16 cellular contexts compared by ENCODE assay signal in the genomic region with DNA sequence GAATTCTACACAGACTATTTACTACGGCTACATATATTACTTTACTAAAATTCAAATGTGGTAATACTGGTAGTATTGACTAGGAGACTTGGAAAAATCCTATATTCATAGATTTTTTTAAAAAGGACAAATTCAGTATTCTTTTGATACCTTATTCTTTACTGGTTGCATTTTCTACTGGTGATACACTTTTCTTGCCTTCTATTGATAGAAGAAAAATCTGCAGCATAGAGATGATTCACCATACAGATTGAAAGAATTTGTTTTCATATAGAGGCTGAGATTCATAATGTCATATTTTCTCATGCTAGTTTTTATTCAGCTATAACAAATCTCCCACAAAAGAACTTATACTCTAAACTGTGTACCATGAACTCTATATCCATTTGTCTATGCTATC.
DNase-seq lines count a peak whose midpoint lies in the region; ATAC-seq and TF ChIP-seq lines count a peak whose summit lies in the region.
"Had no signal": no experiment of that assay in that cellular context is flagged by ENCODE, and none has a peak within 500 bp of the region (broad histone marks: within the 10 kb centered on the region; RNA-seq: fewer than 3 reads in every experiment).

No MANE protein-coding gene starts in this region.

- H3K4me1 ChIP-seq in breast epithelium (no peaks in the 10 kb centered on the region), smooth muscle cell (ENCODE audit: low read depth) (peaks cover 5% of the 10 kb centered on the region)
- H3K4me1 ChIP-seq: Caco-2 had no signal

- H3K9me3 ChIP-seq in breast epithelium (no peaks in the 10 kb centered on the region), smooth muscle cell (replicated peaks; ENCODE audit: low read depth) (no peaks in the 10 kb centered on the region)
- H3K9me3 ChIP-seq: Caco-2 had no signal

- no peak overlapping the region for H3K4me3 Mint-ChIP-seq in MCF 10A (ENCODE audit: unreplicated experiment)
- H3K4me3 Mint-ChIP-seq: CD14-positive monocyte had no signal

- no peaks in the 10 kb centered on the region for H3K27me3 Mint-ChIP-seq in MCF 10A (ENCODE audit: insufficient read depth, unreplicated experiment)

- H3K4me1 Mint-ChIP-seq in MCF 10A (ENCODE audit: insufficient read depth, unreplicated experiment): peaks cover 43% of the 10 kb centered on the region
- H3K4me1 Mint-ChIP-seq: CD14-positive monocyte had no signal

- no peak overlapping the region for H3K9ac ChIP-seq in smooth muscle cell (ENCODE audit: low read depth)

- POLR2A ChIA-PET in MCF 10A (lab: Yijun Ruan, JAX): interaction anchor here (1.0 to 2.9 kb wide), 2 partner anchors 10 to 16 kb away, joined by 3 to 10 read pairs; no protein-coding TSS in a partner anchor

- H3K4me2 ChIP-seq in smooth muscle cell: peak overlapping the region; percentile 72

- H3K27ac Mint-ChIP-seq in MCF 10A (ENCODE audit: low read depth, unreplicated experiment): peak overlapping the region; percentile 41
- H3K27ac Mint-ChIP-seq: CD14-positive monocyte had no signal

- no TSS peak for BruUV-seq in MCF 10A (replicated peaks; lab: Mats Ljungman, UMichigan)

- no peaks in the 10 kb centered on the region for H4K20me1 ChIP-seq in smooth muscle cell (ENCODE audit: low read depth)

- no peaks in the 10 kb centered on the region for H3K9me3 Mint-ChIP-seq in MCF 10A (ENCODE audit: unreplicated experiment)
- H3K9me3 Mint-ChIP-seq: CD14-positive monocyte had no signal

- WGBS in smooth muscle cell (ENCODE audit: low lambda C conversion rate): 91% methylated on average over 1 of the region's 1 CpG

- DNase-seq in MCF 10A (ENCODE audit: unreplicated experiment): no peak
- no peak for DNase-seq in breast epithelium (ENCODE audit: low spot score in 2 of 2)
- DNase-seq in epithelial cell of esophagus (ENCODE audit: low read depth): peak; percentile 18
- no peak for DNase-seq in smooth muscle cell (lab: John Stamatoyannopoulos, UW; ENCODE audit: unreplicated experiment)
- DNase-seq in activated CD4-positive, alpha-beta T cell treated with anti-CD3 and anti-CD28 coated beads, Interleukin-2, amount 50 U/mL, for 1 hour: no peak
- no peak for DNase-seq in mucosa of gallbladder (ENCODE audit: low spot score)
- DNase-seq: Caco-2, NCI-H1417, NCI-H2081 treated with DMSO at 0.1 percent for 48 hours, NCI-H524 had no signal

- TF ChIP-seq CTCF in MCF 10A (IDR thresholded peaks at IDR 0.05; ENCODE audit: unreplicated experiment) (no peak), breast epithelium (IDR thresholded peaks at IDR 0.05) (no peak), VCaP (conservative IDR thresholded peaks at IDR 0.05) (no peak), epithelial cell of esophagus (IDR thresholded peaks at IDR 0.05; ENCODE audit: insufficient read depth, low read depth, low read length, missing control alignments) (no peak), smooth muscle cell (IDR thresholded peaks at IDR 0.05; ENCODE audit: borderline replicate concordance, insufficient read depth, poor library complexity, severe bottlenecking) (no peak)

- CTCF ChIA-PET in MCF 10A (lab: Yijun Ruan, JAX): no interaction called here

- no peaks in the 10 kb centered on the region for H3F3A ChIP-seq in smooth muscle cell (ENCODE audit: low read depth)

- H3K27me3 ChIP-seq in breast epithelium: no peaks in the 10 kb centered on the region
- no peaks in the 10 kb centered on the region for H3K27me3 ChIP-seq in smooth muscle cell (ENCODE audit: low read depth)

- no peak for TF ChIP-seq POLR2A in breast epithelium (IDR thresholded peaks at IDR 0.05)

- H2AFZ ChIP-seq in smooth muscle cell (ENCODE audit: low read depth): no peak overlapping the region

- H3K27ac ChIP-seq in breast epithelium: no peak overlapping the region
- peak overlapping the region; percentile 73 for H3K27ac ChIP-seq in VCaP
- peak overlapping the region; percentile 84 for H3K27ac ChIP-seq in smooth muscle cell (ENCODE audit: low read depth)
- H3K27ac ChIP-seq: 22Rv1 had no signal

- ATAC-seq in GM18858 (IDR thresholded peaks at IDR 0.05; ENCODE audit: unreplicated experiment): no peak
- ATAC-seq: GM12878, HepG2 had no signal

- intact Hi-C loops in MCF 10A (cut with micrococcal nuclease) (no loop called here), breast epithelium (cut with DNase I; ENCODE audit: low total_unique reads) (no loop called here)

- H3K79me2 ChIP-seq in smooth muscle cell (ENCODE audit: low read depth): no peaks in the 10 kb centered on the region

- H3K4me3 ChIP-seq in breast epithelium: no peak overlapping the region
- H3K4me3 ChIP-seq in epithelial cell of esophagus (ENCODE audit: low read length): no peak overlapping the region
- H3K4me3 ChIP-seq in smooth muscle cell: no peak overlapping the region
- H3K4me3 ChIP-seq: GM12878 had no signal

- peaks cover 38% of the 10 kb centered on the region for H3K36me3 Mint-ChIP-seq in MCF 10A (ENCODE audit: insufficient read depth, unreplicated experiment)

- H3K36me3 ChIP-seq in breast epithelium (no peaks in the 10 kb centered on the region), smooth muscle cell (ENCODE audit: low read depth) (no peaks in the 10 kb centered on the region)

Comparison
In these comparisons a context has a peak if more than half of its experiments do, and no peak if none do; other contexts are left out.
1. H3K27ac ChIP-seq: peak in VCaP (single experiment) and smooth muscle cell (single experiment); none in breast epithelium (0 of 2).